ENCODE assay signal across 1 cellular context in the genomic region with DNA sequence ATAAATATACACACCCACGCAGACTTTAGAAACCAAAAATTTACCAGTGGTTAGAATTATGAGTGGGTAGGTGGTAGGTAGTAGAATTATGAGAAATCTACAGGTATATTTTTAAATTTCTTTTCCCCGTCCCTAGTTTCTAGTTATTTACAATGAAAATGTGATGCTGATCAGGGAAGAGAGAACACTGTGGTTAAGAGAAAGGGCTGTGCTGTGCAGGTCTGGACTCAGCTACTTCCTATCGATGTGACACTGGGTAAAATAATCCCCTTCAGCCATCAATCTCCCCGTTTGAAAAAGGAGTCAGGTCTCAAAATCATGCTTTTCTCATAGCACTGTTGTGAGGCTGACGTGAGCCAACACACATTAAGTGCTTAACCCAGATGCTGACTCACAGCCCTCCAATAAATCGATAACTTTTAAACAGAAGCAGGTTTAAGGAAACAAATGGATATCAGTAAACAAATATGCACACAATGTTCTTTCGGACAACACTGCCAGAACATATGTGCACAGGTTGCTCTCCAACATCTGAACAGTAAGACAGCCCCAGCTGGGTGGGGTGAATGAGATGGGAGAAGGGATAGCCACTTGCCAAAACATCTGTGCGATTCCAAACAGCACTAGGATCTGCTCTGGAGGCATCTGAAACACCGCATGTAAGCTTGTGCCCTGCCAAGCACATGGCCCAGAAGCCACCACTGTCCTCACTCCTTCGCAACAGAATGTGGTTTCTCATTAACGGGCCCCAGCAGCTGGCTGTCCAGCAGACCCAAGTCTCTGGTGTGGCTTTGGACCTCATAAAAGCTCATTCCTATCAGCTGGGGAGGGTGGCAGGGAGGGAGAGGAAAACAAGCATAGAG.
TF ChIP-seq lines count a peak whose summit lies in the region.

No MANE protein-coding gene starts in this region.

TF ChIP-seq in IMR-90, 13 proteins besides CTCF, POLR2A, EP300 and RAD21 (continued from another document):
- TF ChIP-seq NFE2L2 (IDR thresholded peaks at IDR 0.05; ENCODE audit: low read depth, low read length), result no peak
- TF ChIP-seq MXI1 (IDR thresholded peaks at IDR 0.05; ENCODE audit: borderline replicate concordance, low read depth, low read length), result no peak
- TF ChIP-seq MAZ (IDR thresholded peaks at IDR 0.05; ENCODE audit: borderline replicate concordance, low read depth, low read length), result no peak
- no peak for TF ChIP-seq BHLHE40 (IDR thresholded peaks at IDR 0.05; ENCODE audit: low read depth, low read length)
- TF ChIP-seq, protein P1, sequence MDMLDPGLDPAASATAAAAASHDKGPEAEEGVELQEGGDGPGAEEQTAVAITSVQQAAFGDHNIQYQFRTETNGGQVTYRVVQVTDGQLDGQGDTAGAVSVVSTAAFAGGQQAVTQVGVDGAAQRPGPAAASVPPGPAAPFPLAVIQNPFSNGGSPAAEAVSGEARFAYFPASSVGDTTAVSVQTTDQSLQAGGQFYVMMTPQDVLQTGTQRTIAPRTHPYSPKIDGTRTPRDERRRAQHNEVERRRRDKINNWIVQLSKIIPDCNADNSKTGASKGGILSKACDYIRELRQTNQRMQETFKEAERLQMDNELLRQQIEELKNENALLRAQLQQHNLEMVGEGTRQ (IDR thresholded peaks at IDR 0.05; ENCODE audit: low read depth, low read length), result no peak
- no peak for TF ChIP-seq CHD1 (IDR thresholded peaks at IDR 0.05; ENCODE audit: low read depth, low read length)
- no peak for TF ChIP-seq SMC3 (IDR thresholded peaks at IDR 0.05; ENCODE audit: low read depth, low read length)
- TF ChIP-seq RFX5 (IDR thresholded peaks at IDR 0.05; ENCODE audit: low read depth, low read length), result no peak
TF ChIP-seq in IMR-90: peak in this region for 0.
